8 cellular contexts compared by ENCODE assay signal in the genomic region with DNA sequence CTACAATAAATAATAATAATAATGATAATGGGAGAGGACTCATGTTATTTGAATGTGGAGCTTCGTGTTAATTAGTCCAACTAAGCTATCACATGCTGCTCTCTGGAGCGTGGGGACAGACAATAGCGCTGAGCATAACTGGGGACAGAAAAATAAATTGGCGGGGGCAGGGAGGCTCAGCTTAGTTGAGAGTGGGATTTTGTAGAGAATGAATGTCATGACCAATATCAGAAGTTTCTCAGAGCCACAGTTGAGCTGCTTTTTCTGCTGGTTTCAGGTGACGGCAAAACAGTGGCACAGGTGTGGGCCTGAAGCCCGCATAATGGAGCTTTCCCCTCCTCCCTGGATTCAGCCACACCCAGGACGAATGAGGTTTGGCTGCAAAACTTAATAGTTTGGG.
DNase-seq lines count a peak whose midpoint lies in the region; ATAC-seq lines count a peak whose summit lies in the region.

No MANE protein-coding gene starts in this region.

- no peak for DNase-seq in activated naive CD8-positive, alpha-beta T cell treated with anti-CD3 and anti-CD28 coated beads, Interleukin-2, amount 50 U/mL, for 24 hours
- DNase-seq in NOMO-1 treated with dmso at 0.1 percent for 144 hours (lab: John Stamatoyannopoulos, UW; ENCODE audit: unreplicated experiment) (no peak), SIG-M5 (lab: John Stamatoyannopoulos, UW) (no peak), NCI-H2227 (lab: John Stamatoyannopoulos, UW; ENCODE audit: unreplicated experiment) (no peak), NCI-H2081 (lab: John Stamatoyannopoulos, UW) (no peak)

- peaks cover 11% of the 10 kb centered on the region for H3K9me3 Mint-ChIP-seq in activated naive CD8-positive, alpha-beta T cell (ENCODE audit: low read depth)
- H3K9me3 Mint-ChIP-seq in activated naive CD8-positive, alpha-beta T cell treated with anti-CD3 and anti-CD28 coated beads, Interleukin-2, amount 50 U/mL, for 24 hours, result peaks cover 9% of the 10 kb centered on the region

- peak overlapping the region; percentile 85 for H3K27ac ChIP-seq in KOPT-K1 (ENCODE audit: low read depth, low read length, poor library complexity, severe bottlenecking)

- H3K4me1 Mint-ChIP-seq in activated naive CD8-positive, alpha-beta T cell (ENCODE audit: low read depth), result peaks cover 48% of the 10 kb centered on the region
- H3K4me1 Mint-ChIP-seq in activated naive CD8-positive, alpha-beta T cell treated with anti-CD3 and anti-CD28 coated beads, Interleukin-2, amount 50 U/mL, for 24 hours, result peaks cover 51% of the 10 kb centered on the region

- peaks cover 14% of the 10 kb centered on the region for H3K36me3 Mint-ChIP-seq in activated naive CD8-positive, alpha-beta T cell
- peaks cover 8% of the 10 kb centered on the region for H3K36me3 Mint-ChIP-seq in activated naive CD8-positive, alpha-beta T cell treated with anti-CD3 and anti-CD28 coated beads, Interleukin-2, amount 50 U/mL, for 24 hours (ENCODE audit: low read depth)

- no peaks in the 10 kb centered on the region for H3K27me3 Mint-ChIP-seq in activated naive CD8-positive, alpha-beta T cell
- H3K27me3 Mint-ChIP-seq in activated naive CD8-positive, alpha-beta T cell treated with anti-CD3 and anti-CD28 coated beads, Interleukin-2, amount 50 U/mL, for 24 hours, result no peaks in the 10 kb centered on the region

- H3K4me3 Mint-ChIP-seq in activated naive CD8-positive, alpha-beta T cell, result no peak overlapping the region
- H3K4me3 Mint-ChIP-seq in activated naive CD8-positive, alpha-beta T cell treated with anti-CD3 and anti-CD28 coated beads, Interleukin-2, amount 50 U/mL, for 24 hours, result no peak overlapping the region

- H3K9me3 ChIP-seq in KOPT-K1 (ENCODE audit: insufficient read depth, low read length, poor library complexity, severe bottlenecking), result peaks cover 27% of the 10 kb centered on the region

- peak overlapping the region; percentile 86 for H3K27ac Mint-ChIP-seq in activated naive CD8-positive, alpha-beta T cell
- H3K27ac Mint-ChIP-seq in activated naive CD8-positive, alpha-beta T cell treated with anti-CD3 and anti-CD28 coated beads, Interleukin-2, amount 50 U/mL, for 24 hours, result no peak overlapping the region

- H3K36me3 ChIP-seq in KOPT-K1 (ENCODE audit: insufficient read depth, low read length), result no peaks in the 10 kb centered on the region

- ATAC-seq in activated naive CD8-positive, alpha-beta T cell treated with anti-CD3 and anti-CD28 coated beads, Interleukin-2, amount 50 U/mL, for 24 hours, result no peak
- ATAC-seq in HG02678 (IDR thresholded peaks at IDR 0.05; ENCODE audit: unreplicated experiment), result peak; percentile 51
